ENCODE assay signal across 16 cellular contexts in genomic region chr17:55749985-55750384, GRCh38. TPM values are rescaled to one million over a fixed set of nuclear protein-coding genes. Genes with fewer than 3 reads are reported as not detected.
A peak's percentile ranks its signal among the peaks of the same experiment; 100 is the strongest.
DNase-seq lines count a peak whose midpoint lies in the region; ATAC-seq and TF ChIP-seq lines count a peak whose summit lies in the region.
"Had no signal": no experiment of that assay in that cellular context is flagged by ENCODE, and none has a peak within 500 bp of the region (broad histone marks: within the 10 kb centered on the region; RNA-seq: fewer than 3 reads in every experiment).

No MANE protein-coding gene starts in this region.

- H3K27ac ChIP-seq in urinary bladder (ENCODE audit: low read depth), result peak overlapping the region; percentile 4

- POLR2A ChIA-PET in T-cell (lab: Charles Lee), result no interaction called here

- CTCF ChIA-PET in T-cell (lab: Charles Lee), result interaction anchor here in 1 of 2 donors (0.7 to 1.3 kb wide), 2 partner anchors 10 to 201 kb away, joined by 3 read pairs; no protein-coding TSS in a partner anchor

- peaks cover 7% of the 10 kb centered on the region for H3K27me3 Mint-ChIP-seq in activated naive CD8-positive, alpha-beta T cell
- H3K27me3 Mint-ChIP-seq in activated naive CD8-positive, alpha-beta T cell treated with anti-CD3 and anti-CD28 coated beads for 36 hours, result peaks cover 34% of the 10 kb centered on the region
- H3K27me3 Mint-ChIP-seq in T-cell (peaks cover 18 to 29% of the 10 kb centered on the region in 2 donors), mesothelial cell of epicardium (ENCODE audit: low read depth) (no peaks in the 10 kb centered on the region), HFFc6 (ENCODE audit: insufficient read depth) (peaks cover 9% of the 10 kb centered on the region; the same call in 1 of the 2 replicates)

- peak overlapping the region; percentile 88 for H3K4me3 Mint-ChIP-seq in activated naive CD8-positive, alpha-beta T cell
- H3K4me3 Mint-ChIP-seq in activated naive CD8-positive, alpha-beta T cell treated with anti-CD3 and anti-CD28 coated beads for 36 hours, result no peak overlapping the region
- H3K4me3 Mint-ChIP-seq in T-cell (peak overlapping the region; percentile 73 to 85 (median 83)), mesothelial cell of epicardium (peak overlapping the region; percentile 87), HFFc6 (no peak overlapping the region)

- H3K9me3 Mint-ChIP-seq in activated naive CD8-positive, alpha-beta T cell (ENCODE audit: low read depth), result no peaks in the 10 kb centered on the region
- H3K9me3 Mint-ChIP-seq in activated naive CD8-positive, alpha-beta T cell treated with anti-CD3 and anti-CD28 coated beads for 36 hours, result no peaks in the 10 kb centered on the region
- H3K9me3 Mint-ChIP-seq in T-cell (no peaks in the 10 kb centered on the region), mesothelial cell of epicardium (peaks cover 3% of the 10 kb centered on the region), HFFc6 (no peaks in the 10 kb centered on the region)
- H3K9me3 Mint-ChIP-seq: nephron progenitor cell had no signal

- no peak overlapping the region for H3K4me3 ChIP-seq in urinary bladder (ENCODE audit: low read depth, low read length)

- peaks cover 17% of the 10 kb centered on the region for H3K4me1 Mint-ChIP-seq in activated naive CD8-positive, alpha-beta T cell (ENCODE audit: low read depth)
- peaks cover 18% of the 10 kb centered on the region for H3K4me1 Mint-ChIP-seq in activated naive CD8-positive, alpha-beta T cell treated with anti-CD3 and anti-CD28 coated beads for 36 hours
- H3K4me1 Mint-ChIP-seq in T-cell (peaks cover 20 to 31% (median 21%) of the 10 kb centered on the region in 3 donors), mesothelial cell of epicardium (peaks cover 19% of the 10 kb centered on the region), HFFc6 (ENCODE audit: low read depth) (peaks cover 24% of the 10 kb centered on the region)

- no peak overlapping the region for H3K27ac Mint-ChIP-seq in activated naive CD8-positive, alpha-beta T cell
- H3K27ac Mint-ChIP-seq in activated naive CD8-positive, alpha-beta T cell treated with anti-CD3 and anti-CD28 coated beads for 36 hours, result no peak overlapping the region
- H3K27ac Mint-ChIP-seq in T-cell, result no peak overlapping the region
- no peak overlapping the region for H3K27ac Mint-ChIP-seq in mesothelial cell of epicardium
- no peak overlapping the region for H3K27ac Mint-ChIP-seq in HFFc6
- H3K27ac Mint-ChIP-seq: activated CD4-positive, alpha-beta T cell treated with anti-CD3 and anti-CD28 coated beads for 36 hours; nephron progenitor cell had no signal

- peaks cover 3% of the 10 kb centered on the region for H3K36me3 Mint-ChIP-seq in activated naive CD8-positive, alpha-beta T cell
- no peaks in the 10 kb centered on the region for H3K36me3 Mint-ChIP-seq in activated naive CD8-positive, alpha-beta T cell treated with anti-CD3 and anti-CD28 coated beads for 36 hours
- no peaks in the 10 kb centered on the region for H3K36me3 Mint-ChIP-seq in T-cell
- peaks cover 9% of the 10 kb centered on the region for H3K36me3 Mint-ChIP-seq in mesothelial cell of epicardium
- peaks cover 11% of the 10 kb centered on the region for H3K36me3 Mint-ChIP-seq in HFFc6 (ENCODE audit: low read depth)

- H3K4me1 ChIP-seq in urinary bladder (ENCODE audit: insufficient read depth), result no peaks in the 10 kb centered on the region

- ATAC-seq in T-cell (replicated peaks in 1 of 4), result no peak

- no peak for TF ChIP-seq CTCF in mesothelial cell of epicardium (IDR thresholded peaks at IDR 0.05; ENCODE audit: unreplicated experiment)
- TF ChIP-seq CTCF in HFFc6 (IDR thresholded peaks at IDR 0.05), result no peak

- no peak for DNase-seq in activated naive CD8-positive, alpha-beta T cell treated with anti-CD3 and anti-CD28 coated beads for 36 hours
- DNase-seq in T-cell (no peak), mesothelial cell of epicardium (ENCODE audit: low spot score in 2 of 2, unreplicated experiment in 2 of 2) (no peak), HFFc6 (no peak), NCI-H1092 treated with DMSO at 0.1 percent for 48 hours (lab: John Stamatoyannopoulos, UW) (no peak)
- DNase-seq in effector CD8-positive, alpha-beta T cell (lab: John Stamatoyannopoulos, UW), result no peak
- DNase-seq: effector CD4-positive, alpha-beta T cell; NCI-H2107; retina; SIG-M5 had no signal

- 81% methylated on average over 4 of the region's 4 CpGs for WGBS in urinary bladder

- H3K36me3 ChIP-seq in urinary bladder (ENCODE audit: insufficient read depth), result no peaks in the 10 kb centered on the region

RNA-seq across cellular contexts. Expression of gene PCTP, which starts 0.9 kb away (rescaled TPM):
- total RNA-seq in activated naive CD8-positive, alpha-beta T cell treated with anti-CD3 and anti-CD28 coated beads for 36 hours, result 1 to 10 TPM; 8.7 to 9.2 TPM
- total RNA-seq in T-cell (1 to 10 TPM; 2.8 to 3.6 (median 3.3) TPM), mesothelial cell of epicardium (13.3 to 15.8 TPM (median 13.3 TPM) in 3 replicates), urinary bladder (16.7 TPM)
- polyA plus RNA-seq in urinary bladder, result 20.0 TPM
- 10 to 100 TPM in 4 of 6 experiments, 1 to 10 TPM in 2; 9.7 to 13.5 (median 11.2) TPM for total RNA-seq in HFFc6 (2021; fragmentation: NEBNext Ultra II Directional; extraction: Animal tissue kit (Norgen Biotek cat#: 25700))

RNA-seq across cellular contexts. Expression of gene TMEM100, which starts 27.3 kb away (rescaled TPM):
- not detected for total RNA-seq in activated naive CD8-positive, alpha-beta T cell treated with anti-CD3 and anti-CD28 coated beads for 36 hours
- total RNA-seq in T-cell (under 1 TPM in 1 of 5 donors, not detected in 4; 0.35 TPM), mesothelial cell of epicardium (4.9 to 5.1 TPM (median 5.0 TPM) in 3 replicates), urinary bladder (36.0 TPM)
- polyA plus RNA-seq in urinary bladder, result 15.3 TPM
- under 1 TPM in 2 of 6 experiments, not detected in 4; 0.18 to 0.26 TPM for total RNA-seq in HFFc6 (2021; fragmentation: NEBNext Ultra II Directional; extraction: Animal tissue kit (Norgen Biotek cat#: 25700))
- total RNA-seq: activated CD4-positive, alpha-beta T cell treated with anti-CD3 and anti-CD28 coated beads for 36 hours; Calu3; G401 had no signal

Comparison
In these comparisons a context has a peak if more than half of its experiments do, and no peak if none do; other contexts are left out.
1. H3K4me3 Mint-ChIP-seq: peak in activated naive CD8-positive, alpha-beta T cell (single experiment), T-cell (3 of 3) and mesothelial cell of epicardium (single experiment); none in activated naive CD8-positive, alpha-beta T cell treated with anti-CD3 and anti-CD28 coated beads for 36 hours (single experiment) and HFFc6 (single experiment).